In genomic region chr1:7117599-7118281, GRCh38 we compare ENCODE assay signal across 10 cellular contexts.
DNase-seq lines count a peak whose midpoint lies in the region; ATAC-seq and TF ChIP-seq lines count a peak whose summit lies in the region.
"Had no signal": no experiment of that assay in that cellular context is flagged by ENCODE, and none has a peak within 500 bp of the region (broad histone marks: within the 10 kb centered on the region; RNA-seq: fewer than 3 reads in every experiment).

No MANE protein-coding gene starts in this region.

- peak overlapping the region; percentile 48 for H3K4me3 ChIP-seq in skeletal muscle satellite cell (ENCODE audit: low read length)
- H3K4me3 ChIP-seq in effector memory CD4-positive, alpha-beta T cell (ENCODE audit: insufficient read depth, low read depth, low read length, poor library complexity, severe bottlenecking) = no peak overlapping the region
- H3K4me3 ChIP-seq: lung had no signal

- peak; percentile 93 for ATAC-seq in foreskin keratinocyte
- no peak for ATAC-seq in HG03280 (IDR thresholded peaks at IDR 0.05; ENCODE audit: unreplicated experiment)

- H3K4me1 ChIP-seq in foreskin keratinocyte (no peaks in the 10 kb centered on the region), skeletal muscle satellite cell (ENCODE audit: control insufficient read depth, insufficient read depth, low read length) (peaks cover 25% of the 10 kb centered on the region)
- H3K4me1 ChIP-seq in effector memory CD4-positive, alpha-beta T cell (ENCODE audit: control insufficient read depth, insufficient read depth, low read length, poor library complexity, severe bottlenecking) = no peaks in the 10 kb centered on the region

- H3K27me3 ChIP-seq in foreskin keratinocyte = no peaks in the 10 kb centered on the region
- H3K27me3 ChIP-seq in skeletal muscle satellite cell (ENCODE audit: control insufficient read depth, insufficient read depth, low read length) = peaks cover 10% of the 10 kb centered on the region
- H3K27me3 ChIP-seq in effector memory CD4-positive, alpha-beta T cell (replicated peaks; ENCODE audit: control insufficient read depth, insufficient read depth, low read length, poor library complexity, severe bottlenecking) = no peaks in the 10 kb centered on the region

- peak overlapping the region; percentile 32 for H3K9ac ChIP-seq in skeletal muscle satellite cell (ENCODE audit: low read depth, low read length)

- peak; percentile 70 for TF ChIP-seq CTCF in foreskin keratinocyte (conservative IDR thresholded peaks at IDR 0.05)

- peak overlapping the region; percentile 67 for H3K4me2 ChIP-seq in skeletal muscle satellite cell (ENCODE audit: low read length)

- H3K9me3 ChIP-seq in skeletal muscle satellite cell (replicated peaks; ENCODE audit: low read length) = no peaks in the 10 kb centered on the region
- H3K9me3 ChIP-seq in effector memory CD4-positive, alpha-beta T cell (ENCODE audit: control insufficient read depth, low read length) = no peaks in the 10 kb centered on the region

- peak; percentile 20 for DNase-seq in DMS53 (lab: John Stamatoyannopoulos, UW)
- DNase-seq in DMS53 treated with DMSO at 0.1 percent for 48 hours (lab: John Stamatoyannopoulos, UW; ENCODE audit: unreplicated experiment) = no peak
- peak; percentile 98 for DNase-seq in RPMI7951 (ENCODE audit: low read depth)
- peak; percentile 94 to 99 for DNase-seq in foreskin keratinocyte
- DNase-seq in effector memory CD4-positive, alpha-beta T cell = no peak
- DNase-seq in NCI-H774 (lab: John Stamatoyannopoulos, UW) = no peak

- H3K27ac ChIP-seq in foreskin keratinocyte = peak overlapping the region; percentile 60
- no peak overlapping the region for H3K27ac ChIP-seq in effector memory CD4-positive, alpha-beta T cell (ENCODE audit: insufficient read depth, low read length, poor library complexity, severe bottlenecking)
- H3K27ac ChIP-seq: 22Rv1 had no signal

- H3K36me3 ChIP-seq in skeletal muscle satellite cell (ENCODE audit: insufficient read depth, low read length) = no peaks in the 10 kb centered on the region
- no peaks in the 10 kb centered on the region for H3K36me3 ChIP-seq in effector memory CD4-positive, alpha-beta T cell (ENCODE audit: control insufficient read depth, insufficient read depth, low read length)

Comparison
In these comparisons a context has a peak if more than half of its experiments do, and no peak if none do; other contexts are left out.
1. DNase-seq: peak in DMS53 (single experiment), RPMI7951 (single experiment) and foreskin keratinocyte (2 of 2); none in DMS53 treated with DMSO at 0.1 percent for 48 hours (single experiment), effector memory CD4-positive, alpha-beta T cell (0 of 3) and NCI-H774 (single experiment).